Comparison of ENCODE assay signal across 13 cellular contexts in genomic region chr3:3600665-3601340, GRCh38.
DNase-seq lines count a peak whose midpoint lies in the region; ATAC-seq, FAIRE-seq and TF ChIP-seq lines count a peak whose summit lies in the region.
"Had no signal": no experiment of that assay in that cellular context is flagged by ENCODE, and none has a peak within 500 bp of the region (broad histone marks: within the 10 kb centered on the region; RNA-seq: fewer than 3 reads in every experiment).

No MANE protein-coding gene starts in this region.

- no peaks in the 10 kb centered on the region for H3K9me3 ChIP-seq in mammary epithelial cell (replicated peaks; ENCODE audit: insufficient read depth, low read length)

- peak; percentile 9 for FAIRE-seq in urothelium cell line (lab: Jason Lieb, UNC)
- FAIRE-seq: A204.1, GM12878, GM18507, K562 had no signal

- intact Hi-C loops in mammary epithelial cell (cut with micrococcal nuclease): loop anchor here (5.0 kb wide), 1 partner anchor 396 kb away; no protein-coding TSS in a partner anchor

- H3K4me3 ChIP-seq in mammary epithelial cell (replicated peaks in 1 of 3; ENCODE audit: insufficient read depth in 1 of 3, low read depth in 2 of 3, low read length in 3 of 3): no peak overlapping the region
- no peak overlapping the region for H3K4me3 ChIP-seq in mesendoderm (ENCODE audit: low read length)
- H3K4me3 ChIP-seq: GM12878, K562 had no signal

- in situ Hi-C loops in G401 (cut with HindIII; ENCODE audit: low sequenced_read_pairs): no loop called here
- in situ Hi-C loops in mammary epithelial cell (cut with MboI; ENCODE audit: low sequenced_read_pairs in 2 of 2): no loop called here

- H3K27ac ChIP-seq in mammary epithelial cell (ENCODE audit: insufficient read depth, low read depth, low read length): no peak overlapping the region
- H3K27ac ChIP-seq in mesendoderm (ENCODE audit: low read depth, low read length): no peak overlapping the region
- H3K27ac ChIP-seq: HL-60 had no signal

- no peaks in the 10 kb centered on the region for H3K27me3 ChIP-seq in mammary epithelial cell (ENCODE audit: insufficient read depth, low read length)
- no peaks in the 10 kb centered on the region for H3K27me3 ChIP-seq in mesendoderm (ENCODE audit: insufficient read depth, low read length, poor library complexity)

- peak; percentile 68 for DNase-seq in G401 (ENCODE audit: low spot score)
- DNase-seq in mammary epithelial cell: no peak
- DNase-seq in mesendoderm: peak; percentile 38
- peak; percentile 6 for DNase-seq in urothelium cell line (ENCODE audit: low spot score)
- DNase-seq in A172 (ENCODE audit: low spot score): no peak
- no peak for DNase-seq in HEK293T (ENCODE audit: extremely low spot score)
- DNase-seq: HCEC 1CT had no signal

- H3K4me2 ChIP-seq in mammary epithelial cell (ENCODE audit: insufficient read depth, low read depth, low read length): peak overlapping the region; percentile 30
- no peak overlapping the region for H3K4me2 ChIP-seq in mesendoderm (ENCODE audit: low read length)

- CTCF ChIA-PET in mammary epithelial cell (lab: Charles Lee; ENCODE audit: low non-redundant PET) (no interaction called here), HEK293T (lab: Yijun Ruan, JAX) (interaction anchor here (0.6 kb wide), 1 partner anchor 74 kb away, joined by 3 read pairs; no protein-coding TSS in a partner anchor)

- H3K9ac ChIP-seq in mammary epithelial cell (ENCODE audit: insufficient read depth, low read length) (no peak overlapping the region), mesendoderm (ENCODE audit: low read length) (no peak overlapping the region)

- H4K8ac ChIP-seq in mesendoderm (ENCODE audit: low read depth, low read length): no peak overlapping the region

- ATAC-seq in HG03342 (IDR thresholded peaks at IDR 0.05; ENCODE audit: unreplicated experiment): no peak
- ATAC-seq: GM12878, K562 had no signal

- POLR2A ChIA-PET in HEK293T (lab: Yijun Ruan, JAX): no interaction called here

- H3K4ac ChIP-seq in mesendoderm (ENCODE audit: low read depth, low read length): no peak overlapping the region

- dilution Hi-C loops in mammary epithelial cell (cut with HindIII; ENCODE audit: low sequenced_read_pairs): no loop called here

- H2BK15ac ChIP-seq in mesendoderm (replicated peaks; ENCODE audit: low read depth): no peak overlapping the region

- no peaks in the 10 kb centered on the region for H3K79me1 ChIP-seq in mesendoderm (ENCODE audit: low read length)

- H3K18ac ChIP-seq in mesendoderm (ENCODE audit: low read length): no peak overlapping the region

- no peak overlapping the region for H2BK5ac ChIP-seq in mesendoderm (ENCODE audit: low read length)

- H2AK5ac ChIP-seq in mesendoderm (ENCODE audit: low read length): no peak overlapping the region

- TF ChIP-seq CTCF in mammary epithelial cell (conservative IDR thresholded peaks at IDR 0.05 in 1 of 2, IDR thresholded peaks at IDR 0.05 in 1 of 2; ENCODE audit: extremely low read depth in 1 of 2, insufficient read depth in 1 of 2, low read depth in 1 of 2, low read length in 2 of 2): no peak

- H3K4me1 ChIP-seq in mammary epithelial cell (ENCODE audit: insufficient read depth, low read length) (no peaks in the 10 kb centered on the region), mesendoderm (ENCODE audit: control insufficient read depth, low read depth, low read length) (peaks cover 2% of the 10 kb centered on the region)

- no peak overlapping the region for H3K23ac ChIP-seq in mesendoderm (ENCODE audit: low read length)

- H2BK120ac ChIP-seq in mesendoderm (ENCODE audit: low read depth, low read length): no peak overlapping the region

- BruUV-seq in mammary epithelial cell (replicated peaks; lab: Mats Ljungman, UMichigan): no TSS peak

- H3K56ac ChIP-seq in mesendoderm (ENCODE audit: low read length): peak overlapping the region; percentile 56

- H4K20me1 ChIP-seq in mammary epithelial cell (ENCODE audit: insufficient read depth, low read length): no peaks in the 10 kb centered on the region

- H4K5ac ChIP-seq in mesendoderm (ENCODE audit: low read length): no peak overlapping the region

- no peaks in the 10 kb centered on the region for H3K36me3 ChIP-seq in mammary epithelial cell (ENCODE audit: insufficient read depth, low read length)
- H3K36me3 ChIP-seq in mesendoderm (ENCODE audit: control insufficient read depth, insufficient read depth, low read length): no peaks in the 10 kb centered on the region

- H2AFZ ChIP-seq in mammary epithelial cell (ENCODE audit: low read depth, low read length): peak overlapping the region; percentile 45

- no peaks in the 10 kb centered on the region for H3K79me2 ChIP-seq in mammary epithelial cell (ENCODE audit: insufficient read depth, low read length)
- no peaks in the 10 kb centered on the region for H3K79me2 ChIP-seq in mesendoderm (ENCODE audit: control insufficient read depth, insufficient read depth, low read length)

- 12% methylated on average over 3 of the region's 3 CpGs for WGBS in mammary epithelial cell (ENCODE audit: low coverage, missing lambda C conversion rate)
- no CpG with 5 or more reads among the region's 3 CpGs for WGBS in mesendoderm (ENCODE audit: extremely low coverage, insufficient coverage, low lambda C conversion rate)

TF ChIP-seq in HEK293T, 16 proteins besides CTCF, POLR2A, EP300 and RAD21:
- TF ChIP-seq NFRKB (IDR thresholded peaks at IDR 0.05) (no peak), L3MBTL2 (conservative IDR thresholded peaks at IDR 0.05) (no peak), FOXK2 (IDR thresholded peaks at IDR 0.05) (no peak), ARNT (IDR thresholded peaks at IDR 0.05) (no peak), LEF1 (IDR thresholded peaks at IDR 0.05; ENCODE audit: borderline replicate concordance) (no peak), TARDBP (IDR thresholded peaks at IDR 0.05) (no peak), SP1 (IDR thresholded peaks at IDR 0.05) (no peak), HDGF (IDR thresholded peaks at IDR 0.05; ENCODE audit: borderline replicate concordance) (no peak), ZNF384 (IDR thresholded peaks at IDR 0.05) (no peak)

Comparison
In these comparisons a context has a peak if more than half of its experiments do, and no peak if none do; other contexts are left out.
1. DNase-seq: peak in G401 (single experiment), mesendoderm (single experiment) and urothelium cell line (single experiment); none in mammary epithelial cell (single experiment), A172 (single experiment) and HEK293T (single experiment).